Comparison of ENCODE assay signal across 1 cellular context in the genomic region with DNA sequence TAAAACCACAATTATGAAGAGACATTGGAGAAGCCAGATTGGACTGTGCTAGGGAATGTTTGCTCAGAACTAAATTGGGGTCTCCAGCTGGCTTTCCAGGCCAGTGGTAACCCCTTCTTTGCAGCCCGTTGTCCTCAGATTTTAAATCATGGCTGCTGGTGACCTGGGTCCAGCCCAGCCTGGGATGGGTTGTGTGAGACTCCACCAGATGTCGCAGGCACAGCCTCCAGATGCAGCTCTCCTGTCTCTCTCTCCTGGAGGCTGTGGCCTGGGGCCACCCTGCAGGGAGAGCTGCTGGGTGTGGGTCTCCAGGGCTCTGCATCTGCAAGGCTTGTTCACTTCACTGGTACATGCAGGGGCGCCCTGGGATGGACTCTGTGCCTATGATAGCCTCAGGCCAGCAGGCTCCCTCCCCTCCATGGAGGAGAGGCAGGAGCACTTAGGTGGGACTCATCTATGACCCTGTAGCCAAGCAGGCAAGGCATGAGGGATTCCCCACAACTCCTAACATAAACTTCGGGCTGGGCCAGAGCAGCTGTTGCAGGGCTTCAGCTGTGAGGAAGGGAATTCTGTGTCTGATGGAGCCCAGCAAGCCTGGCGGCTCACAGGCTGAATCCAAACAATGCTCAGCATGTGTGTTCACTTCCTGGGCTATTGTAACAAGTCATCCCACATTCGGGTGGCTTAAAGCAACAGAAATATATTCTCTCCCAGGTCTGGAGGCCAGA.
TF ChIP-seq lines count a peak whose summit lies in the region.

No MANE protein-coding gene starts in this region.

TF ChIP-seq in H1, 55 proteins besides CTCF, POLR2A, EP300 and RAD21:
- TF ChIP-seq POLR2AphosphoS5 (IDR thresholded peaks at IDR 0.05; ENCODE audit: low read depth, low read length): no peak
